In the genomic region with DNA sequence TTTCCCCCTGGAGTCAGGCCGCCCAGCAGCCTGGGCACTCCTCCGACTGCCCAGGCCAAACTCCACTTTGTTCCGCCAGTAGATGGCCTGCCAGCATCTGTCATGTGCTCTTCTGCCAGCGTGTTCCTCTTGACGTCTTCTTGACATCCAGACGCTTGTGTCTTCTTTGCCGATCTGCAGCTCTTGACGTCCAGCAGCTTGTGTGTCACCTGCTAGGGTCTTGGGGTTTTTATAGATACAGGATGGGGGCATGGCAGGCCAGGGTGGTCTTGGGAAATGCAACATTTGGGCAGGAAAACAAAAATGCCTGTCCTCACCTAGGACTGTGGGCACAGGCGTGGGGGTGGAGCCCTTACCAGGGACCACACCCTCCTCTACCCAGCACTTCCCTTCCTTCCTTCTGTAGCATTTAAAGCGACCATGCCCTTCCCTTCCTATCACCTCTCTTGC, we compare ENCODE assay signal across 9 cellular contexts.
DNase-seq lines count a peak whose midpoint lies in the region; ATAC-seq and TF ChIP-seq lines count a peak whose summit lies in the region.
"Had no signal": no experiment of that assay in that cellular context is flagged by ENCODE, and none has a peak within 500 bp of the region (broad histone marks: within the 10 kb centered on the region; RNA-seq: fewer than 3 reads in every experiment).

No MANE protein-coding gene starts in this region.

- H2AFZ ChIP-seq in SK-N-SH (ENCODE audit: low read depth) = no peak overlapping the region
- peak overlapping the region; percentile 43 for H2AFZ ChIP-seq in SU-DHL-6 (ENCODE audit: low read depth, low read length, severe bottlenecking)

- peak; percentile 48 for TF ChIP-seq RAD21 in SK-N-SH (IDR thresholded peaks at IDR 0.05; ENCODE audit: low read length)

- H3K79me2 ChIP-seq in SK-N-SH (ENCODE audit: insufficient read depth) (no peaks in the 10 kb centered on the region), SU-DHL-6 (ENCODE audit: insufficient read depth, low read length) (no peaks in the 10 kb centered on the region)

- intact Hi-C loops in right cardiac atrium (cut with DNase I) = loop anchor here in 1 of 4 donors (10.0 kb wide), 1 partner anchor 182 kb away; no protein-coding TSS in a partner anchor

- H3K4me3 ChIP-seq in SK-N-SH (ENCODE audit: low read depth in 2 of 2, low read length in 1 of 2) (no peak overlapping the region), SU-DHL-6 (ENCODE audit: insufficient read depth, low read length, poor library complexity, severe bottlenecking) (no peak overlapping the region), right cardiac atrium (ENCODE audit: low read length) (no peak overlapping the region)

- H3F3A ChIP-seq in SK-N-SH (replicated peaks; ENCODE audit: insufficient read depth) (no peaks in the 10 kb centered on the region), SU-DHL-6 (ENCODE audit: insufficient read depth) (no peaks in the 10 kb centered on the region)

- WGBS in SK-N-SH (ENCODE audit: low lambda C conversion rate) = 91% methylated on average over 10 of the region's 10 CpGs
- WGBS in right cardiac atrium = 78% methylated on average over 10 of the region's 10 CpGs

- POLR2A ChIA-PET in SK-N-SH (lab: Yijun Ruan, JAX) = no interaction called here

- DNase-seq in SK-N-SH = no peak
- DNase-seq in right cardiac atrium = peak in 2 of 3 donors; percentile 21 to 60
- peak; percentile 80 for DNase-seq in superior temporal gyrus (ENCODE audit: extremely low spot score)
- DNase-seq: NCI-H1930 had no signal

- CTCF ChIA-PET in SK-N-SH (lab: Yijun Ruan, JAX) = interaction anchor here (0.9 to 2.4 kb wide), 4 partner anchors 8 to 28 kb away, joined by 3 to 11 read pairs (median 4); no protein-coding TSS in a partner anchor

- H3K9me3 ChIP-seq in SK-N-SH (no peaks in the 10 kb centered on the region), SU-DHL-6 (ENCODE audit: insufficient read depth, low read length) (no peaks in the 10 kb centered on the region), right cardiac atrium (ENCODE audit: control insufficient read depth, low read length) (no peaks in the 10 kb centered on the region)

- H3K27me3 ChIP-seq in SK-N-SH (ENCODE audit: insufficient read depth) = no peaks in the 10 kb centered on the region
- H3K27me3 ChIP-seq in SU-DHL-6 (ENCODE audit: low read length) = no peaks in the 10 kb centered on the region
- no peaks in the 10 kb centered on the region for H3K27me3 ChIP-seq in right cardiac atrium (ENCODE audit: control insufficient read depth, insufficient read depth)

- H3K4me1 ChIP-seq in SK-N-SH (ENCODE audit: control insufficient read depth in 1 of 2, insufficient read depth in 2 of 2, low read depth in 1 of 2, low read length in 1 of 2) (peaks cover 4 to 49% of the 10 kb centered on the region in 2 experiments; a peak in 2 of 4 replicates), right cardiac atrium (ENCODE audit: control insufficient read depth, insufficient read depth, low read length) (peaks cover 7% of the 10 kb centered on the region)

- H3K36me3 ChIP-seq in SK-N-SH (replicated peaks in 1 of 2; ENCODE audit: control insufficient read depth in 1 of 2, insufficient read depth in 2 of 2, low read length in 1 of 2) (no peaks in the 10 kb centered on the region), SU-DHL-6 (ENCODE audit: low read length) (no peaks in the 10 kb centered on the region)

- no peaks in the 10 kb centered on the region for H4K20me1 ChIP-seq in SK-N-SH (ENCODE audit: insufficient read depth)
- no peaks in the 10 kb centered on the region for H4K20me1 ChIP-seq in SU-DHL-6 (ENCODE audit: low read depth, low read length)

- H3K4me2 ChIP-seq in SK-N-SH (no peak overlapping the region), SU-DHL-6 (ENCODE audit: low read depth, low read length, poor library complexity, severe bottlenecking) (peak overlapping the region; percentile 38)

- H3K27ac ChIP-seq in SK-N-SH (ENCODE audit: low read depth in 2 of 2, low read length in 1 of 2) = peak overlapping the region in 1 of 2 experiments; percentile 91; a peak in 2 of 4 replicates
- no peak overlapping the region for H3K27ac ChIP-seq in SU-DHL-6 (ENCODE audit: low read depth, low read length)
- no peak overlapping the region for H3K27ac ChIP-seq in right cardiac atrium (ENCODE audit: low read length)

- H3K9me2 ChIP-seq in SK-N-SH (no peaks in the 10 kb centered on the region), SU-DHL-6 (replicated peaks; ENCODE audit: insufficient read depth, low read length) (no peaks in the 10 kb centered on the region)

- no peak for TF ChIP-seq EP300 in SK-N-SH (IDR thresholded peaks at IDR 0.05; ENCODE audit: borderline replicate concordance in 1 of 2, low read depth in 1 of 2, low read length in 1 of 2)

- H3K9ac ChIP-seq in SK-N-SH (no peak overlapping the region), SU-DHL-6 (ENCODE audit: low read length) (no peak overlapping the region)

- TF ChIP-seq CTCF in SK-N-SH (IDR thresholded peaks at IDR 0.05) (no peak), SU-DHL-6 (IDR thresholded peaks at IDR 0.05; ENCODE audit: insufficient read depth, low read length, poor library complexity, severe bottlenecking) (no peak)

- ATAC-seq in SK-N-SH treated with all-trans-retinoic acid at 6 μM for 48 hours (no peak), right cardiac atrium (peak in 1 of 2 donors; percentile 23), GM21717 (IDR thresholded peaks at IDR 0.05; ENCODE audit: unreplicated experiment) (no peak), HG02981 (IDR thresholded peaks at IDR 0.05; ENCODE audit: unreplicated experiment) (no peak), HG03175 (IDR thresholded peaks at IDR 0.05; ENCODE audit: unreplicated experiment) (no peak)

TF ChIP-seq in SK-N-SH, 30 proteins besides CTCF, POLR2A, EP300 and RAD21:
- TF ChIP-seq ELF1 (IDR thresholded peaks at IDR 0.05) (no peak), YY1 (IDR thresholded peaks at IDR 0.05; ENCODE audit: low read depth) (no peak), SIN3A (IDR thresholded peaks at IDR 0.05; ENCODE audit: borderline replicate concordance, low read depth, low read length) (no peak), FOSL2 (IDR thresholded peaks at IDR 0.05; ENCODE audit: borderline replicate concordance, low read depth) (no peak), GABPA (IDR thresholded peaks at IDR 0.05; ENCODE audit: low read depth) (no peak)
- TF ChIP-seq, protein P1, sequence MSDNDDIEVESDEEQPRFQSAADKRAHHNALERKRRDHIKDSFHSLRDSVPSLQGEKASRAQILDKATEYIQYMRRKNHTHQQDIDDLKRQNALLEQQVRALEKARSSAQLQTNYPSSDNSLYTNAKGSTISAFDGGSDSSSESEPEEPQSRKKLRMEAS (IDR thresholded peaks at IDR 0.05; ENCODE audit: low read depth) = no peak
- TF ChIP-seq, protein P2, sequence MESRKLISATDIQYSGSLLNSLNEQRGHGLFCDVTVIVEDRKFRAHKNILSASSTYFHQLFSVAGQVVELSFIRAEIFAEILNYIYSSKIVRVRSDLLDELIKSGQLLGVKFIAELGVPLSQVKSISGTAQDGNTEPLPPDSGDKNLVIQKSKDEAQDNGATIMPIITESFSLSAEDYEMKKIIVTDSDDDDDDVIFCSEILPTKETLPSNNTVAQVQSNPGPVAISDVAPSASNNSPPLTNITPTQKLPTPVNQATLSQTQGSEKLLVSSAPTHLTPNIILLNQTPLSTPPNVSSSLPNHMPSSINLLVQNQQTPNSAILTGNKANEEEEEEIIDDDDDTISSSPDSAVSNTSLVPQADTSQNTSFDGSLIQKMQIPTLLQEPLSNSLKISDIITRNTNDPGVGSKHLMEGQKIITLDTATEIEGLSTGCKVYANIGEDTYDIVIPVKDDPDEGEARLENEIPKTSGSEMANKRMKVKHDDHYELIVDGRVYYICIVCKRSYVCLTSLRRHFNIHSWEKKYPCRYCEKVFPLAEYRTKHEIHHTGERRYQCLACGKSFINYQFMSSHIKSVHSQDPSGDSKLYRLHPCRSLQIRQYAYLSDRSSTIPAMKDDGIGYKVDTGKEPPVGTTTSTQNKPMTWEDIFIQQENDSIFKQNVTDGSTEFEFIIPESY (IDR thresholded peaks at IDR 0.05; ENCODE audit: borderline replicate concordance, low read depth) = no peak

TF ChIP-seq in SK-N-SH treated with all-trans-retinoic acid at 6 μM for 48 hours, 23 proteins besides CTCF, POLR2A, EP300 and RAD21:
- TF ChIP-seq ZFP30 (CRISPR knock-in tag; IDR thresholded peaks at IDR 0.05) = no peak
- TF ChIP-seq TCF4 (CRISPR knock-in tag; IDR thresholded peaks at IDR 0.05; ENCODE audit: borderline replicate concordance) = no peak
- no peak for TF ChIP-seq ZNF565 (CRISPR knock-in tag; conservative IDR thresholded peaks at IDR 0.05; ENCODE audit: low read depth)
- no peak for TF ChIP-seq TOX (CRISPR knock-in tag; IDR thresholded peaks at IDR 0.05; ENCODE audit: borderline replicate concordance)
- no peak for TF ChIP-seq ZNF70 (CRISPR knock-in tag; IDR thresholded peaks at IDR 0.05)
- no peak for TF ChIP-seq OSR1 (CRISPR knock-in tag; IDR thresholded peaks at IDR 0.05)
- no peak for TF ChIP-seq SNAI2 (CRISPR knock-in tag; IDR thresholded peaks at IDR 0.05)
- TF ChIP-seq PPARA (CRISPR knock-in tag; IDR thresholded peaks at IDR 0.05; ENCODE audit: borderline replicate concordance) = no peak
- TF ChIP-seq ARNTL (CRISPR knock-in tag; IDR thresholded peaks at IDR 0.05; ENCODE audit: borderline replicate concordance, low read depth) = no peak
- no peak for TF ChIP-seq ISL1 (CRISPR knock-in tag; IDR thresholded peaks at IDR 0.05)
- TF ChIP-seq ZFP3 (CRISPR knock-in tag; IDR thresholded peaks at IDR 0.05) = no peak
